20 cellular contexts compared by ENCODE assay signal in genomic region chr18:79954791-79955190, GRCh38. TPM values are rescaled to one million over a fixed set of nuclear protein-coding genes. Genes with fewer than 3 reads are reported as not detected.
DNase-seq lines count a peak whose midpoint lies in the region; ATAC-seq, FAIRE-seq and TF ChIP-seq lines count a peak whose summit lies in the region.
"Had no signal": no experiment of that assay in that cellular context is flagged by ENCODE, and none has a peak within 500 bp of the region (broad histone marks: within the 10 kb centered on the region; RNA-seq: fewer than 3 reads in every experiment).

No MANE protein-coding gene starts in this region.

- FAIRE-seq in pancreas (lab: Jason Lieb, UNC), result no peak
- FAIRE-seq: A204.1, RCC 7860, TTC549 had no signal

- H3K4me3 ChIP-seq in gastrocnemius medialis (no peak overlapping the region), pancreas (no peak overlapping the region)
- H3K4me3 ChIP-seq: BLaER1 treated with 17β-estradiol and CSF1 and Interleukin-3, amounts not matched to agents 10 nM and 100 nM; spleen had no signal

- WGBS in pancreas, 2 donors, result 93 to 94% methylated on average over 5 of the region's 5 CpGs

- no peak for TF ChIP-seq POLR2A in gastrocnemius medialis (IDR thresholded peaks at IDR 0.05)

- TF ChIP-seq CTCF in VCaP (conservative IDR thresholded peaks at IDR 0.05) (no peak), gastrocnemius medialis (IDR thresholded peaks at IDR 0.05 in 4 of 5, conservative IDR thresholded peaks at IDR 0.05 in 1 of 5) (no peak), pancreas (IDR thresholded peaks at IDR 0.05) (no peak)

- peak overlapping the region; percentile 41 for H3K27ac ChIP-seq in VCaP
- peak overlapping the region; percentile 25 to 64 (median 48) for H3K27ac ChIP-seq in gastrocnemius medialis
- H3K27ac ChIP-seq in pancreas, result no peak overlapping the region
- H3K27ac ChIP-seq: BLaER1 treated with 17β-estradiol and CSF1 and Interleukin-3, amounts not matched to agents 10 nM and 100 nM; spleen had no signal

- H3K36me3 ChIP-seq in gastrocnemius medialis (peaks cover 0 to 1% of the 10 kb centered on the region in 2 donors), pancreas (no peaks in the 10 kb centered on the region)
- H3K36me3 ChIP-seq: BLaER1 treated with 17β-estradiol and CSF1 and Interleukin-3, amounts not matched to agents 10 nM and 100 nM; spleen had no signal

- in situ Hi-C loops in gastrocnemius medialis (cut with MboI; ENCODE audit: low sequenced_read_pairs in 4 of 4), result no loop called here

- no peaks in the 10 kb centered on the region for H3K9me3 ChIP-seq in gastrocnemius medialis
- no peaks in the 10 kb centered on the region for H3K9me3 ChIP-seq in pancreas
- H3K9me3 ChIP-seq: BLaER1 treated with 17β-estradiol and CSF1 and Interleukin-3, amounts not matched to agents 10 nM and 100 nM; spleen had no signal

- intact Hi-C loops in gastrocnemius medialis (cut with DNase I; ENCODE audit: low total_unique reads), result loop anchor here (10.0 kb wide), 1 partner anchor 550 kb away; no protein-coding TSS in a partner anchor
- intact Hi-C loops in pancreas (cut with DNase I), result no loop called here

- ATAC-seq in gastrocnemius medialis (peak in 1 of 2 donors; percentile 28), pancreas (no peak)
- ATAC-seq: activated T-cell treated with anti-CD3 and anti-CD28 coated beads, Interleukin-2, amount 50 U/mL, for 4 hours; effector memory CD8-positive, alpha-beta T cell; left cardiac atrium had no signal

- H3K4me1 ChIP-seq in gastrocnemius medialis (peaks cover 0 to 12% of the 10 kb centered on the region in 2 donors), pancreas (peaks cover 0 to 7% (median 0%) of the 10 kb centered on the region in 3 donors)

- H3K27me3 ChIP-seq in gastrocnemius medialis, result no peaks in the 10 kb centered on the region
- H3K27me3 ChIP-seq in pancreas, result no peaks in the 10 kb centered on the region
- H3K27me3 ChIP-seq: BLaER1 treated with 17β-estradiol and CSF1 and Interleukin-3, amounts not matched to agents 10 nM and 100 nM had no signal

- DNase-seq in NCI-H2196 (lab: John Stamatoyannopoulos, UW; ENCODE audit: unreplicated experiment) (peak; percentile 14), NCI-H2196 treated with DMSO at 0.1 percent for 48 hours (lab: John Stamatoyannopoulos, UW; ENCODE audit: unreplicated experiment) (no peak), islet precursor cell (peak; percentile 48), gastrocnemius medialis (peak in 1 of 2 donors; percentile 63), mucosa of gallbladder (ENCODE audit: low spot score) (no peak), pancreas (no peak)
- DNase-seq in central memory CD4-positive, alpha-beta T cell, result no peak
- DNase-seq: activated T-cell treated with anti-CD3 and anti-CD28 coated beads, Interleukin-2, amount 50 U/mL, for 4 hours; effector memory CD8-positive, alpha-beta T cell; KG1; left cardiac atrium; NCI-H1105 treated with DMSO at 0.1 percent for 48 hours; NCI-H2171; spleen; trophoblast cell had no signal

RNA-seq across cellular contexts. Expression of gene SLC66A2, which starts 3.3 kb away (rescaled TPM):
- 100 to 1,000 TPM in 2 of 4 donors, 10 to 100 TPM in 2; 43.3 to 121 (median 107) TPM for total RNA-seq in gastrocnemius medialis
- total RNA-seq in mucosa of gallbladder, result 61.3 TPM
- total RNA-seq in pancreas, result 10 to 100 TPM; 19.6 to 24.3 (median 21.7) TPM
- 10 to 100 TPM; 34.1 to 36.1 TPM for polyA plus RNA-seq in pancreas

RNA-seq across cellular contexts. Expression of gene HSBP1L1, which starts 9.7 kb away (rescaled TPM):
- total RNA-seq in gastrocnemius medialis, result 10 to 100 TPM in 1 of 4 donors, 1 to 10 TPM in 2, under 1 TPM in 1; 0.94 to 13.4 (median 6.9) TPM
- 21.4 TPM for total RNA-seq in mucosa of gallbladder
- 10 to 100 TPM in 5 of 6 donors, 1 to 10 TPM in 1; 9.2 to 14.6 (median 12.7) TPM for total RNA-seq in pancreas
- polyA plus RNA-seq in pancreas, result 10 to 100 TPM; 42.9 to 43.6 TPM

RNA-seq across cellular contexts. Expression of gene TXNL4A, which starts 33.6 kb away (rescaled TPM):
- total RNA-seq in gastrocnemius medialis (100 to 1,000 TPM in 1 of 4 donors, 10 to 100 TPM in 3; 39.9 to 105 (median 66.4) TPM), mucosa of gallbladder (76.7 TPM), pancreas (10 to 100 TPM; 40.5 to 60.8 (median 46.0) TPM)
- 10 to 100 TPM; 50.9 to 64.6 TPM for polyA plus RNA-seq in pancreas

Comparison
In these comparisons a context has a peak if more than half of its experiments do, and no peak if none do; other contexts are left out.
1. DNase-seq: peak in NCI-H2196 (single experiment) and islet precursor cell (single experiment); none in NCI-H2196 treated with DMSO at 0.1 percent for 48 hours (single experiment), mucosa of gallbladder (single experiment), central memory CD4-positive, alpha-beta T cell (single experiment) and pancreas (0 of 6).
2. H3K27ac ChIP-seq: peak in VCaP (single experiment) and gastrocnemius medialis (4 of 4); none in pancreas (0 of 4).